10 cellular contexts compared by ENCODE assay signal in the genomic region with DNA sequence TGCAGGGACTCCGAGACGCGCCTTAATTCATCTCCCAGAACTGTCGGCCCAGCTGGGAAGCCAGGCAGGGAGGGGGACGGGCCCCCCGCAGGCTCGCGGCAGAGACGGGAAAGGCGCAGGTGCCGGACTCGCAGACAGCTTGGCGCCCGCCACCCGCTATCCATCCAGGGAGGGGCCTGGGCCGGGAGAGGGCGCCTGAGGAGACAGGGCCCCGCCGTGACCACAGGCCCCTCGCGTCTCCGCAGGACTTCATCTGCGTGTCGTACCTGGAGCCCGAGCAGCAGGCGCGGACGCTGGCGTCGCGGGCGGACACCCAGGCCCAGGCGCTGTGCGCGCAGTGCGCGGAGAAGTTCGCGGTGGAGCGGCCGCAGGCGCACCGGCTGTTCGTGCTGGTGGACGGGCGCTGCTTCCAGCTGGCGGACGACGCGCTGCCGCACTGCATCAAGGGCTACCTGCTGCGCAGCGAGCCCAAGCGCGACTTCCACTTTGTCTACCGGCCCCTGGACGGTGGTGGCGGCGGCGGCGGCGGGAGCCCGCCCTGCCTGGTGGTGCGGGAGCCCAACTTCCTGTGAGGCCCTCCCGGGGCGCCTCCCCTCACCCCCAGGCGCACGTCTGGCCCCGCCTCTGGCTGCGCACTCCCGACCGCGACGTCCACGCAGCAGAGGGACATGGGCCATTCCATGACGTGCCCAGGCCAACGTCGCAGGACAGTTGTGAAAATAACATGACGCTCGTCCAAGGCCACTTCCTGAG.
A peak's percentile ranks its signal among the peaks of the same experiment; 100 is the strongest.
DNase-seq lines count a peak whose midpoint lies in the region; ATAC-seq, FAIRE-seq and TF ChIP-seq lines count a peak whose summit lies in the region.
"Had no signal": no experiment of that assay in that cellular context is flagged by ENCODE, and none has a peak within 500 bp of the region (broad histone marks: within the 10 kb centered on the region; RNA-seq: fewer than 3 reads in every experiment).

No MANE protein-coding gene starts in this region.

- FAIRE-seq in keratinocyte (lab: Jason Lieb, UNC): no peak

- no peaks in the 10 kb centered on the region for H4K20me1 ChIP-seq in keratinocyte (ENCODE audit: control insufficient read depth, extremely low read depth, insufficient read depth, low read length)

- no peak overlapping the region for H3K27ac Mint-ChIP-seq in natural killer cell
- H3K27ac Mint-ChIP-seq: naive B cell had no signal

- dilution Hi-C loops in keratinocyte (cut with MboI; ENCODE audit: extremely low pct_ligation_motif_present, low sequenced_read_pairs): no loop called here

- TF ChIP-seq POLR2A in suprapubic skin (IDR thresholded peaks at IDR 0.05) (no peak), lower leg skin (IDR thresholded peaks at IDR 0.05) (no peak)

- in situ Hi-C loops in astrocyte of the spinal cord (cut with HindIII; ENCODE audit: low sequenced_read_pairs): no loop called here

- TF ChIP-seq EP300 in suprapubic skin (IDR thresholded peaks at IDR 0.05): no peak

- H3K4me3 ChIP-seq in astrocyte of the spinal cord (ENCODE audit: low read depth, low read length) (peak overlapping the region; percentile 27), keratinocyte (ENCODE audit: control insufficient read depth in 2 of 3, extremely low read depth in 1 of 3, insufficient read depth in 2 of 3, low read depth in 1 of 3, low read length in 3 of 3) (no peak overlapping the region), suprapubic skin (peak overlapping the region; percentile 42), lower leg skin (ENCODE audit: low read depth, poor library complexity, severe bottlenecking) (no peak overlapping the region)

- H2AFZ ChIP-seq in keratinocyte (ENCODE audit: control insufficient read depth, low read length): no peak overlapping the region

- H3K4me3 Mint-ChIP-seq in natural killer cell: no peak overlapping the region
- H3K4me3 Mint-ChIP-seq: activated naive CD8-positive, alpha-beta T cell treated with anti-CD3 and anti-CD28 coated beads, Interleukin-2, amount 50 U/mL, for 24 hours; naive B cell had no signal

- no peak for TF ChIP-seq CTCF in astrocyte of the spinal cord (IDR thresholded peaks at IDR 0.05; ENCODE audit: low read depth, low read length)
- TF ChIP-seq CTCF in keratinocyte (optimal IDR thresholded peaks at IDR 0.05 in 1 of 3, IDR thresholded peaks at IDR 0.05 in 1 of 3, conservative IDR thresholded peaks at IDR 0.05 in 1 of 3; ENCODE audit: extremely low read depth in 1 of 3, insufficient read depth in 2 of 3, low read length in 3 of 3): no peak
- no peak for TF ChIP-seq CTCF in suprapubic skin (IDR thresholded peaks at IDR 0.05)
- no peak for TF ChIP-seq CTCF in lower leg skin (IDR thresholded peaks at IDR 0.05)
- TF ChIP-seq CTCF in natural killer cell (IDR thresholded peaks at IDR 0.05): no peak

- no peaks in the 10 kb centered on the region for H3K36me3 Mint-ChIP-seq in natural killer cell

- ATAC-seq in GM21515 (IDR thresholded peaks at IDR 0.05; ENCODE audit: unreplicated experiment): no peak
- ATAC-seq in natural killer cell: no peak
- no peak for ATAC-seq in GM19324 (IDR thresholded peaks at IDR 0.05; ENCODE audit: low FRiP score, unreplicated experiment)
- ATAC-seq: activated naive CD8-positive, alpha-beta T cell treated with anti-CD3 and anti-CD28 coated beads, Interleukin-2, amount 50 U/mL, for 24 hours had no signal

- H3K27me3 ChIP-seq in keratinocyte (ENCODE audit: control insufficient read depth, extremely low read depth, insufficient read depth, low read length): peaks cover 7% of the 10 kb centered on the region
- no peaks in the 10 kb centered on the region for H3K27me3 ChIP-seq in suprapubic skin

- no peaks in the 10 kb centered on the region for H3K27me3 Mint-ChIP-seq in natural killer cell (ENCODE audit: low read depth in 2 of 2)
- H3K27me3 Mint-ChIP-seq: activated naive CD8-positive, alpha-beta T cell treated with anti-CD3 and anti-CD28 coated beads, Interleukin-2, amount 50 U/mL, for 24 hours; naive B cell had no signal

- H3K79me2 ChIP-seq in keratinocyte (ENCODE audit: control insufficient read depth, insufficient read depth, low read length): no peaks in the 10 kb centered on the region

- peak; percentile 34 to 63 for DNase-seq in NCI-H1930 (lab: John Stamatoyannopoulos, UW)
- DNase-seq in astrocyte of the spinal cord (ENCODE audit: low read depth, low spot score): peak; percentile 37
- no peak for DNase-seq in keratinocyte (ENCODE audit: low read depth, low spot score)
- DNase-seq in suprapubic skin (ENCODE audit: low spot score in 2 of 2): no peak
- no peak for DNase-seq in lower leg skin (ENCODE audit: low spot score in 2 of 2)
- DNase-seq in natural killer cell: no peak
- DNase-seq: activated naive CD8-positive, alpha-beta T cell treated with anti-CD3 and anti-CD28 coated beads, Interleukin-2, amount 50 U/mL, for 24 hours; naive B cell had no signal

- no peaks in the 10 kb centered on the region for H3K9me3 ChIP-seq in keratinocyte (ENCODE audit: control insufficient read depth, low read depth, low read length)
- H3K9me3 ChIP-seq in suprapubic skin: no peaks in the 10 kb centered on the region

- H3K36me3 ChIP-seq in keratinocyte (ENCODE audit: control insufficient read depth in 2 of 2, extremely low read depth in 1 of 2, insufficient read depth in 2 of 2, low read length in 2 of 2): no peaks in the 10 kb centered on the region
- H3K36me3 ChIP-seq in suprapubic skin: peaks cover 29% of the 10 kb centered on the region

- H3K27ac ChIP-seq in keratinocyte (ENCODE audit: control insufficient read depth, insufficient read depth, low read length) (no peak overlapping the region), suprapubic skin (no peak overlapping the region)

- intact Hi-C loops in lower leg skin (cut with DNase I; ENCODE audit: low total_unique reads): loop anchor here (10.0 kb wide), 1 partner anchor 97 kb away; no protein-coding TSS in a partner anchor
- intact Hi-C loops in natural killer cell (cut with micrococcal nuclease): loop anchor here (2.0 to 10.0 kb wide), 3 partner anchors 36 to 223 kb away; no protein-coding TSS in a partner anchor

- peak overlapping the region; percentile 32 for H3K4me2 ChIP-seq in keratinocyte (ENCODE audit: control insufficient read depth, extremely low read depth, insufficient read depth, low read depth, low read length)

- H3K9me1 ChIP-seq in keratinocyte (ENCODE audit: control insufficient read depth, extremely low read depth, insufficient read depth, low read length): no peaks in the 10 kb centered on the region

- no peak overlapping the region for H3K9ac ChIP-seq in keratinocyte (ENCODE audit: control insufficient read depth, extremely low read depth, insufficient read depth, low read length)

- 64% methylated on average over 17 of the region's 80 CpGs for WGBS in suprapubic skin
- 48 to 65% methylated on average over 58 to 77 of the region's 80 CpGs for WGBS in lower leg skin, 2 donors

- H3K4me1 ChIP-seq in keratinocyte (ENCODE audit: control insufficient read depth, extremely low read depth, insufficient read depth, low read length): peaks cover 5% of the 10 kb centered on the region
- peaks cover 27% of the 10 kb centered on the region for H3K4me1 ChIP-seq in suprapubic skin

- no peaks in the 10 kb centered on the region for H3K9me3 Mint-ChIP-seq in natural killer cell
- H3K9me3 Mint-ChIP-seq: activated naive CD8-positive, alpha-beta T cell treated with anti-CD3 and anti-CD28 coated beads, Interleukin-2, amount 50 U/mL, for 24 hours; naive B cell had no signal

- peaks cover 4 to 16% of the 10 kb centered on the region in 2 donors for H3K4me1 Mint-ChIP-seq in natural killer cell

Comparison
In these comparisons a context has a peak if more than half of its experiments do, and no peak if none do; other contexts are left out.
1. DNase-seq: peak in NCI-H1930 (2 of 2) and astrocyte of the spinal cord (single experiment); none in keratinocyte (single experiment), suprapubic skin (0 of 2), lower leg skin (0 of 2) and natural killer cell (single experiment).
2. H3K4me3 ChIP-seq: peak in astrocyte of the spinal cord (single experiment) and suprapubic skin (single experiment); none in keratinocyte (0 of 3) and lower leg skin (single experiment).